ENCODE assay signal across 8 cellular contexts in genomic region chr22:20509344-20510047, GRCh38. TPM values are rescaled to one million over a fixed set of nuclear protein-coding genes. Genes with fewer than 3 reads are reported as not detected.
DNase-seq lines count a peak whose midpoint lies in the region; TF ChIP-seq lines count a peak whose summit lies in the region.

No MANE protein-coding gene starts in this region.

- H3K9me3 ChIP-seq in SJCRH30 (replicated peaks): no peaks in the 10 kb centered on the region
- no peaks in the 10 kb centered on the region for H3K9me3 ChIP-seq in adrenal gland (replicated peaks in 1 of 3)
- H3K9me3 ChIP-seq in left ventricle myocardium inferior (replicated peaks): no peaks in the 10 kb centered on the region

- peaks cover 12% of the 10 kb centered on the region; the same call in 1 of the 2 replicates for H3K4me1 ChIP-seq in SJCRH30
- H3K4me1 ChIP-seq in adrenal gland (replicated peaks in 1 of 2): peaks cover 33 to 52% of the 10 kb centered on the region in 2 donors
- H3K4me1 ChIP-seq in left ventricle myocardium inferior: peaks cover 79% of the 10 kb centered on the region

- H3K27me3 ChIP-seq in SJCRH30: no peaks in the 10 kb centered on the region
- no peaks in the 10 kb centered on the region for H3K27me3 ChIP-seq in adrenal gland
- no peaks in the 10 kb centered on the region for H3K27me3 ChIP-seq in left ventricle myocardium inferior (ENCODE audit: low read depth)

- H3K27ac ChIP-seq in SJCRH30 (0 out of 2 replicates have a peak overlapping the region, but pooled peaks have one; percentile 16), adrenal gland (peak overlapping the region; percentile 96 to 99 (median 99)), left ventricle myocardium inferior (replicated peaks) (peak overlapping the region; percentile 97)

- 14 to 19% (median 18%) methylated on average over 7 of the region's 7 CpGs for WGBS in adrenal gland, 4 donors

- H3K36me3 ChIP-seq in SJCRH30 (no peaks in the 10 kb centered on the region; the same call in 1 of the 2 replicates), adrenal gland (replicated peaks in 1 of 2) (peaks cover 0 to 7% of the 10 kb centered on the region in 2 donors), left ventricle myocardium inferior (no peaks in the 10 kb centered on the region)

- TF ChIP-seq CTCF in adrenal gland (IDR thresholded peaks at IDR 0.05) (no peak), left ventricle myocardium inferior (IDR thresholded peaks at IDR 0.05; ENCODE audit: borderline replicate concordance) (no peak)

- DNase-seq in GOT3 (lab: John Stamatoyannopoulos, UW): peak; percentile 43
- peak; percentile 39 to 42 for DNase-seq in SJCRH30
- DNase-seq in adrenal gland: peak; percentile 86 to 97 (median 95)
- peak; percentile 73 for DNase-seq in left ventricle myocardium inferior
- peak; percentile 84 for DNase-seq in pulmonary artery endothelial cell (ENCODE audit: low read depth, low spot score)
- no peak for DNase-seq in NCI-H1105 (lab: John Stamatoyannopoulos, UW)
- no peak for DNase-seq in NCI-H446 (lab: John Stamatoyannopoulos, UW)
- no peak for DNase-seq in D341Med (ENCODE audit: low spot score)

- H3K4me3 ChIP-seq in SJCRH30: peak overlapping the region; percentile 91
- peak overlapping the region in 2 of 4 donors; percentile 12 to 89 for H3K4me3 ChIP-seq in adrenal gland
- H3K4me3 ChIP-seq in left ventricle myocardium inferior: peak overlapping the region; percentile 99

- TF ChIP-seq POLR2A in adrenal gland (IDR thresholded peaks at IDR 0.05): peak; percentile 75 to 95

- intact Hi-C loops in adrenal gland (cut with DNase I) (loop anchor here in 1 of 2 donors (10.0 kb wide), 1 partner anchor 55 kb away; no protein-coding TSS in a partner anchor), left ventricle myocardium inferior (cut with micrococcal nuclease) (no loop called here)

RNA-seq across cellular contexts. Expression of gene MED15, which starts 2.1 kb away (rescaled TPM):
- 14.7 and 15.2 TPM in 2 replicates for total RNA-seq in SJCRH30 (2014; rRNA removed; shearing (Covaris generic))
- total RNA-seq in adrenal gland (100 to 1,000 TPM in 3 of 8 donors, 10 to 100 TPM in 5; 43.3 to 149 (median 82.2) TPM), left ventricle myocardium inferior (40.3 TPM), pulmonary artery endothelial cell (30.5 and 36.7 TPM in 2 replicates)
- polyA plus RNA-seq in adrenal gland: 100 to 1,000 TPM in 2 of 3 donors, 10 to 100 TPM in 1; 27.8 to 203 (median 197) TPM

RNA-seq across cellular contexts. Expression of gene KLHL22, which starts 13.9 kb away (rescaled TPM):
- 12.2 and 12.7 TPM in 2 replicates for total RNA-seq in SJCRH30 (2014; rRNA removed; shearing (Covaris generic))
- total RNA-seq in adrenal gland (10 to 100 TPM; 15.3 to 38.8 (median 27.6) TPM), left ventricle myocardium inferior (16.1 TPM), pulmonary artery endothelial cell (19.1 and 21.4 TPM in 2 replicates)
- 10 to 100 TPM; 18.9 to 35.2 (median 21.9) TPM for polyA plus RNA-seq in adrenal gland

Comparison
In these comparisons a context has a peak if more than half of its experiments do, and no peak if none do; other contexts are left out.
1. DNase-seq: peak in GOT3 (single experiment), SJCRH30 (2 of 2), adrenal gland (7 of 7), left ventricle myocardium inferior (single experiment) and pulmonary artery endothelial cell (single experiment); none in NCI-H1105 (single experiment), NCI-H446 (0 of 2) and D341Med (single experiment).
2. H3K27ac ChIP-seq: peak in every context shown above with its lines; median percentile 99 in adrenal gland; 97 in left ventricle myocardium inferior; 16 in SJCRH30.